Comparison of ENCODE assay signal across 8 cellular contexts in the genomic region with DNA sequence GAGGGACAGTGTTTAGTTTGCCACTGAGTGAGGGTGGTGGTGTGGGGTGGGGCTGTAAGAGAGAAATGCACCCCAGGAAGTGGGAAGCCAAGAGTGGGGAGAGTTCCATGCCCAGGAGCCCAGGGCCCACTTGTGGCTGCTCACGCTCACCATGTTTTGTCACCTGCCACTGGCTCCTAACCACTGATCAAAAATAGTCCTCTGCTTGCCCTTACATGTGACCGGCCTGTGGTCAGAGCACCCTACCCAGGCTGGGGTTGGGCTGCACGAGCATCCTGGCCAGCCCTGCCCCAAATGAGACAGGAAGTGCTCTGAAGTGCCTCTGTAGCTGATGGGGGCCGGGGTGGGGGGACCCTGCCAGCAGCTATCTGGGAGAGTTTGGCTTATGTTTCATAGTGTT.
DNase-seq lines count a peak whose midpoint lies in the region; ATAC-seq and TF ChIP-seq lines count a peak whose summit lies in the region.

No MANE protein-coding gene starts in this region.

- POLR2A ChIA-PET in MCF 10A (lab: Yijun Ruan, JAX): no interaction called here

- peaks cover 8% of the 10 kb centered on the region for H3K27me3 Mint-ChIP-seq in MCF 10A (ENCODE audit: insufficient read depth, unreplicated experiment)

- H3K27ac Mint-ChIP-seq in MCF 10A (ENCODE audit: low read depth, unreplicated experiment): no peak overlapping the region

- H3K4me1 Mint-ChIP-seq in MCF 10A (ENCODE audit: insufficient read depth, unreplicated experiment): no peaks in the 10 kb centered on the region

- peak; percentile 64 for ATAC-seq in GM21423 (IDR thresholded peaks at IDR 0.05; ENCODE audit: unreplicated experiment)
- ATAC-seq in lower lobe of right lung: peak; percentile 15 to 56

- peak; percentile 42 for DNase-seq in GM13977 (ENCODE audit: low spot score)
- peak; percentile 91 for DNase-seq in MM.1S
- DNase-seq in lower lobe of right lung: no peak
- DNase-seq in EL: no peak
- DNase-seq in MCF 10A (ENCODE audit: unreplicated experiment): no peak
- DNase-seq in SHP77 treated with DMSO at 0.1 percent for 48 hours (lab: John Stamatoyannopoulos, UW): no peak
- no peak for DNase-seq in NCI-H82 treated with DMSO at 0.1 percent for 48 hours (lab: John Stamatoyannopoulos, UW; ENCODE audit: unreplicated experiment)

- H3K9me3 ChIP-seq in MM.1S (replicated peaks; ENCODE audit: insufficient read depth, low read length) (no peaks in the 10 kb centered on the region), lower lobe of right lung (no peaks in the 10 kb centered on the region)

- peaks cover 29% of the 10 kb centered on the region for H3F3A ChIP-seq in MM.1S (ENCODE audit: insufficient read depth, low read length)

- no peaks in the 10 kb centered on the region for H4K20me1 ChIP-seq in MM.1S (ENCODE audit: insufficient read depth, low read length)

- H3K4me1 ChIP-seq in MM.1S (ENCODE audit: low read length) (peaks cover 43% of the 10 kb centered on the region), lower lobe of right lung (peaks cover 38% of the 10 kb centered on the region)

- CTCF ChIA-PET in MCF 10A (lab: Yijun Ruan, JAX): no interaction called here

- H3K9ac ChIP-seq in MM.1S (ENCODE audit: low read length): peak overlapping the region; percentile 51

- no peak for TF ChIP-seq CTCF in GM13977 (IDR thresholded peaks at IDR 0.05; ENCODE audit: extremely low read depth, insufficient read depth, missing control alignments)
- TF ChIP-seq CTCF in MM.1S (IDR thresholded peaks at IDR 0.05; ENCODE audit: low read length): no peak
- TF ChIP-seq CTCF in lower lobe of right lung (IDR thresholded peaks at IDR 0.05): no peak
- no peak for TF ChIP-seq CTCF in MCF 10A (IDR thresholded peaks at IDR 0.05; ENCODE audit: unreplicated experiment)

- peak overlapping the region; percentile 87 for H3K27ac ChIP-seq in MM.1S (ENCODE audit: low read length)
- no peak overlapping the region for H3K27ac ChIP-seq in lower lobe of right lung

- H3K36me3 Mint-ChIP-seq in MCF 10A (ENCODE audit: insufficient read depth, unreplicated experiment): no peaks in the 10 kb centered on the region

- peak overlapping the region; percentile 33 for H3K4me2 ChIP-seq in MM.1S (ENCODE audit: low read depth, low read length)

- intact Hi-C loops in lower lobe of right lung (cut with DNase I): no loop called here
- intact Hi-C loops in MCF 10A (cut with micrococcal nuclease): no loop called here

- H3K27me3 ChIP-seq in MM.1S (replicated peaks; ENCODE audit: insufficient read depth, low read length) (no peaks in the 10 kb centered on the region), lower lobe of right lung (ENCODE audit: low read depth) (no peaks in the 10 kb centered on the region)

- in situ Hi-C loops in GM13977 (cut with MboI; ENCODE audit: low pct_unique_long_range_greater_than_20kb, low sequenced_read_pairs, unreplicated experiment): no loop called here

- no peak overlapping the region for H3K4me3 Mint-ChIP-seq in MCF 10A (ENCODE audit: unreplicated experiment)

- H3K9me2 ChIP-seq in MM.1S (replicated peaks; ENCODE audit: insufficient read depth, low read length): no peaks in the 10 kb centered on the region

- H3K36me3 ChIP-seq in MM.1S (replicated peaks; ENCODE audit: insufficient read depth, low read length) (no peaks in the 10 kb centered on the region), lower lobe of right lung (no peaks in the 10 kb centered on the region)

- BruUV-seq in MCF 10A (replicated peaks; lab: Mats Ljungman, UMichigan): no TSS peak

- peak overlapping the region; percentile 76 for H2AFZ ChIP-seq in MM.1S (ENCODE audit: low read length)

- H3K9me3 Mint-ChIP-seq in MCF 10A (ENCODE audit: unreplicated experiment): no peaks in the 10 kb centered on the region

- H3K79me2 ChIP-seq in MM.1S (ENCODE audit: low read length): no peaks in the 10 kb centered on the region

- H3K4me3 ChIP-seq in MM.1S (ENCODE audit: low read length) (no peak overlapping the region), lower lobe of right lung (no peak overlapping the region)

Comparison
In these comparisons a context has a peak if more than half of its experiments do, and no peak if none do; other contexts are left out.
1. DNase-seq: peak in GM13977 (single experiment) and MM.1S (single experiment); none in lower lobe of right lung (single experiment), EL (single experiment), MCF 10A (single experiment), SHP77 treated with DMSO at 0.1 percent for 48 hours (single experiment) and NCI-H82 treated with DMSO at 0.1 percent for 48 hours (single experiment).